Comparison of ENCODE assay signal across 16 cellular contexts in genomic region chr9:127907867-127908659, GRCh38. TPM values are rescaled to one million over a fixed set of nuclear protein-coding genes. Genes with fewer than 3 reads are reported as not detected.
DNase-seq lines count a peak whose midpoint lies in the region; ATAC-seq and TF ChIP-seq lines count a peak whose summit lies in the region.
"Had no signal": no experiment of that assay in that cellular context is flagged by ENCODE, and none has a peak within 500 bp of the region (broad histone marks: within the 10 kb centered on the region; RNA-seq: fewer than 3 reads in every experiment).

No MANE protein-coding gene starts in this region.

- peak overlapping the region; percentile 99 for H3K27ac Mint-ChIP-seq in activated T-cell treated with anti-CD3 and anti-CD28 coated beads, Interleukin-2, amount 50 U/mL, for 24 hours
- H3K27ac Mint-ChIP-seq in activated CD4-positive, alpha-beta memory T cell treated with anti-CD3 and anti-CD28 coated beads, Interleukin-2, amount 10 ng/mL, durations not matched to agents 7 days and 5 days: peak overlapping the region; percentile 100
- peak overlapping the region; percentile 99 to 100 (median 100) for H3K27ac Mint-ChIP-seq in immature natural killer cell

- TF ChIP-seq CTCF in thoracic aorta (IDR thresholded peaks at IDR 0.05) (no peak), coronary artery (IDR thresholded peaks at IDR 0.05) (no peak)

- H3K36me3 ChIP-seq in thoracic aorta: peaks cover 21% of the 10 kb centered on the region

- no peaks in the 10 kb centered on the region for H3K9me3 Mint-ChIP-seq in activated T-cell treated with anti-CD3 and anti-CD28 coated beads, Interleukin-2, amount 50 U/mL, for 24 hours
- H3K9me3 Mint-ChIP-seq in activated T-cell treated with anti-CD3 and anti-CD28 coated beads, Interleukin-2, amount 50 U/mL, for 4 hours: no peaks in the 10 kb centered on the region
- no peaks in the 10 kb centered on the region for H3K9me3 Mint-ChIP-seq in activated CD4-positive, alpha-beta memory T cell treated with anti-CD3 and anti-CD28 coated beads, Interleukin-2, amount 10 ng/mL, durations not matched to agents 7 days and 5 days
- no peaks in the 10 kb centered on the region for H3K9me3 Mint-ChIP-seq in immature natural killer cell

- H3K9me3 ChIP-seq in thoracic aorta: no peaks in the 10 kb centered on the region
- H3K9me3 ChIP-seq: HAP-1 had no signal

- no peak overlapping the region for H3K4me3 Mint-ChIP-seq in activated T-cell treated with anti-CD3 and anti-CD28 coated beads, Interleukin-2, amount 50 U/mL, for 24 hours
- no peak overlapping the region for H3K4me3 Mint-ChIP-seq in activated T-cell treated with anti-CD3 and anti-CD28 coated beads, Interleukin-2, amount 50 U/mL, for 4 hours
- no peak overlapping the region for H3K4me3 Mint-ChIP-seq in activated CD4-positive, alpha-beta memory T cell treated with anti-CD3 and anti-CD28 coated beads, Interleukin-2, amount 10 ng/mL, durations not matched to agents 7 days and 5 days
- no peak overlapping the region for H3K4me3 Mint-ChIP-seq in immature natural killer cell
- H3K4me3 Mint-ChIP-seq: CD14-positive monocyte had no signal

- H3K27me3 Mint-ChIP-seq in activated T-cell treated with anti-CD3 and anti-CD28 coated beads, Interleukin-2, amount 50 U/mL, for 24 hours: no peaks in the 10 kb centered on the region
- no peaks in the 10 kb centered on the region for H3K27me3 Mint-ChIP-seq in activated T-cell treated with anti-CD3 and anti-CD28 coated beads, Interleukin-2, amount 50 U/mL, for 4 hours (ENCODE audit: low read depth)
- no peaks in the 10 kb centered on the region for H3K27me3 Mint-ChIP-seq in activated CD4-positive, alpha-beta memory T cell treated with anti-CD3 and anti-CD28 coated beads, Interleukin-2, amount 10 ng/mL, durations not matched to agents 7 days and 5 days
- H3K27me3 Mint-ChIP-seq in immature natural killer cell (ENCODE audit: low read depth in 3 of 3): peaks cover 19 to 27% (median 27%) of the 10 kb centered on the region in 3 donors

- no peak for DNase-seq in activated T-cell treated with anti-CD3 and anti-CD28 coated beads, Interleukin-2, amount 50 U/mL, for 24 hours
- DNase-seq in activated T-cell treated with anti-CD3 and anti-CD28 coated beads, Interleukin-2, amount 50 U/mL, for 4 hours: no peak
- no peak for DNase-seq in activated CD4-positive, alpha-beta memory T cell treated with anti-CD3 and anti-CD28 coated beads, Interleukin-2, amount 10 ng/mL, durations not matched to agents 7 days and 5 days
- DNase-seq in immature natural killer cell (no peak), thoracic aorta (ENCODE audit: low spot score) (no peak), coronary artery (ENCODE audit: low spot score) (no peak)
- DNase-seq: activated gamma-delta T cell, mammary epithelial cell, NCI-H1436, NCI-H2171 treated with DMSO at 0.1 percent for 48 hours, Right ventricle myocardium superior had no signal

- no peaks in the 10 kb centered on the region for H3K27me3 ChIP-seq in thoracic aorta (replicated peaks; ENCODE audit: insufficient read depth)
- H3K27me3 ChIP-seq: hepatocyte had no signal

- H3K4me3 ChIP-seq in thoracic aorta (no peak overlapping the region), coronary artery (no peak overlapping the region)
- H3K4me3 ChIP-seq: HAP-1, hepatocyte had no signal

- H3K4me1 ChIP-seq in thoracic aorta (ENCODE audit: control insufficient read depth in 1 of 2, low read depth in 2 of 2): peaks cover 40 to 43% of the 10 kb centered on the region in 2 donors

- CTCF ChIA-PET in activated CD4-positive, alpha-beta memory T cell treated with anti-CD3 and anti-CD28 coated beads, Interleukin-2, amount 10 ng/mL, durations not matched to agents 7 days and 5 days (lab: Charles Lee): no interaction called here

- peaks cover 71% of the 10 kb centered on the region for H3K4me1 Mint-ChIP-seq in activated T-cell treated with anti-CD3 and anti-CD28 coated beads, Interleukin-2, amount 50 U/mL, for 24 hours (ENCODE audit: low read depth)
- H3K4me1 Mint-ChIP-seq in activated T-cell treated with anti-CD3 and anti-CD28 coated beads, Interleukin-2, amount 50 U/mL, for 4 hours (ENCODE audit: low read depth): peaks cover 56% of the 10 kb centered on the region
- peaks cover 56% of the 10 kb centered on the region for H3K4me1 Mint-ChIP-seq in activated CD4-positive, alpha-beta memory T cell treated with anti-CD3 and anti-CD28 coated beads, Interleukin-2, amount 10 ng/mL, durations not matched to agents 7 days and 5 days
- peaks cover 44 to 49% of the 10 kb centered on the region in 2 donors for H3K4me1 Mint-ChIP-seq in immature natural killer cell

- POLR2A ChIA-PET in activated CD4-positive, alpha-beta memory T cell treated with anti-CD3 and anti-CD28 coated beads, Interleukin-2, amount 10 ng/mL, durations not matched to agents 7 days and 5 days (lab: Charles Lee): no interaction called here

- peaks cover 63% of the 10 kb centered on the region for H3K36me3 Mint-ChIP-seq in activated T-cell treated with anti-CD3 and anti-CD28 coated beads, Interleukin-2, amount 50 U/mL, for 24 hours (ENCODE audit: low read depth)
- peaks cover 14% of the 10 kb centered on the region for H3K36me3 Mint-ChIP-seq in activated T-cell treated with anti-CD3 and anti-CD28 coated beads, Interleukin-2, amount 50 U/mL, for 4 hours (ENCODE audit: insufficient read depth)
- H3K36me3 Mint-ChIP-seq in activated CD4-positive, alpha-beta memory T cell treated with anti-CD3 and anti-CD28 coated beads, Interleukin-2, amount 10 ng/mL, durations not matched to agents 7 days and 5 days (ENCODE audit: low read depth): peaks cover 42% of the 10 kb centered on the region
- peaks cover 8 to 20% (median 8%) of the 10 kb centered on the region in 3 donors for H3K36me3 Mint-ChIP-seq in immature natural killer cell

- ATAC-seq in activated T-cell treated with anti-CD3 and anti-CD28 coated beads, Interleukin-2, amount 50 U/mL, for 4 hours: no peak
- ATAC-seq in thoracic aorta (ENCODE audit: insufficient number of reproducible peaks, low FRiP score, low read depth) (no peak), HG02938 (IDR thresholded peaks at IDR 0.05; ENCODE audit: unreplicated experiment) (no peak), HG03139 (IDR thresholded peaks at IDR 0.05; ENCODE audit: unreplicated experiment) (no peak)

- peak overlapping the region; percentile 87 to 92 for H3K27ac ChIP-seq in thoracic aorta
- no peak overlapping the region for H3K27ac ChIP-seq in coronary artery
- H3K27ac ChIP-seq: hepatocyte had no signal

RNA-seq across cellular contexts. Expression of gene ST6GALNAC6, which starts 8.7 kb away (rescaled TPM):
- total RNA-seq in activated T-cell treated with anti-CD3 and anti-CD28 coated beads, Interleukin-2, amount 50 U/mL, for 4 hours: 10 to 100 TPM; 25.9 to 31.5 (median 31.0) TPM
- 100 to 1,000 TPM; 141 to 146 TPM for total RNA-seq in activated CD4-positive, alpha-beta memory T cell treated with anti-CD3 and anti-CD28 coated beads, Interleukin-2, amount 10 ng/mL, durations not matched to agents 7 days and 5 days
- polyA plus RNA-seq in immature natural killer cell: 10 to 100 TPM; 84.0 to 97.8 (median 94.1) TPM
- total RNA-seq in thoracic aorta: 100 to 1,000 TPM; 140 to 221 TPM

RNA-seq across cellular contexts. Expression of gene ST6GALNAC4, which starts 8.8 kb away (rescaled TPM):
- 10 to 100 TPM; 22.0 to 25.7 (median 24.7) TPM for total RNA-seq in activated T-cell treated with anti-CD3 and anti-CD28 coated beads, Interleukin-2, amount 50 U/mL, for 4 hours
- total RNA-seq in activated CD4-positive, alpha-beta memory T cell treated with anti-CD3 and anti-CD28 coated beads, Interleukin-2, amount 10 ng/mL, durations not matched to agents 7 days and 5 days: 10 to 100 TPM; 19.4 to 21.5 TPM
- 10 to 100 TPM in 1 of 3 donors, 1 to 10 TPM in 2; 8.7 to 20.1 (median 9.1) TPM for polyA plus RNA-seq in immature natural killer cell
- total RNA-seq in thoracic aorta: 10 to 100 TPM; 45.0 to 61.2 TPM

RNA-seq across cellular contexts. Expression of gene PIP5KL1, which starts 22.5 kb away (rescaled TPM):
- 1 to 10 TPM; 2.3 to 3.5 (median 2.8) TPM for total RNA-seq in activated T-cell treated with anti-CD3 and anti-CD28 coated beads, Interleukin-2, amount 50 U/mL, for 4 hours
- 1 to 10 TPM; 1.5 to 1.9 TPM for total RNA-seq in activated CD4-positive, alpha-beta memory T cell treated with anti-CD3 and anti-CD28 coated beads, Interleukin-2, amount 10 ng/mL, durations not matched to agents 7 days and 5 days
- polyA plus RNA-seq in immature natural killer cell: under 1 TPM in 2 of 3 donors, not detected in 1; 0.14 to 0.18 TPM
- total RNA-seq in thoracic aorta: 1 to 10 TPM; 6.0 to 8.8 TPM

RNA-seq across cellular contexts. Expression of gene DPM2, which starts 29.6 kb away (rescaled TPM):
- total RNA-seq in activated T-cell treated with anti-CD3 and anti-CD28 coated beads, Interleukin-2, amount 50 U/mL, for 4 hours: 10 to 100 TPM; 89.6 to 91.5 (median 89.9) TPM
- 10 to 100 TPM; 48.2 TPM for total RNA-seq in activated CD4-positive, alpha-beta memory T cell treated with anti-CD3 and anti-CD28 coated beads, Interleukin-2, amount 10 ng/mL, durations not matched to agents 7 days and 5 days
- 10 to 100 TPM; 48.0 to 79.7 (median 59.8) TPM for polyA plus RNA-seq in immature natural killer cell
- 10 to 100 TPM; 18.8 to 26.0 TPM for total RNA-seq in thoracic aorta

RNA-seq across cellular contexts. Expression of gene AK1, which starts 30.6 kb away (rescaled TPM):
- total RNA-seq in activated T-cell treated with anti-CD3 and anti-CD28 coated beads, Interleukin-2, amount 50 U/mL, for 4 hours: 1 to 10 TPM; 3.6 to 6.4 (median 5.0) TPM
- total RNA-seq in activated CD4-positive, alpha-beta memory T cell treated with anti-CD3 and anti-CD28 coated beads, Interleukin-2, amount 10 ng/mL, durations not matched to agents 7 days and 5 days: 10 to 100 TPM; 80.9 to 81.9 TPM
- 1 to 10 TPM in 1 of 3 donors, under 1 TPM in 1, not detected in 1; 0.12 to 1.0 TPM for polyA plus RNA-seq in immature natural killer cell
- 10 to 100 TPM; 35.1 to 77.7 TPM for total RNA-seq in thoracic aorta
- polyA plus RNA-seq: CD14-positive monocyte had no signal

Comparison
In these comparisons a context has a peak if more than half of its experiments do, and no peak if none do; other contexts are left out.
1. H3K27ac ChIP-seq: peak in thoracic aorta (2 of 2); none in coronary artery (0 of 2).
2. RNA of gene ST6GALNAC6, which starts 8.7 kb away (total RNA-seq): 140 to 221 TPM in thoracic aorta and 141 to 146 TPM in activated CD4-positive, alpha-beta memory T cell treated with anti-CD3 and anti-CD28 coated beads, Interleukin-2, amount 10 ng/mL, durations not matched to agents 7 days and 5 days; 25.9 to 31.5 TPM in activated T-cell treated with anti-CD3 and anti-CD28 coated beads, Interleukin-2, amount 50 U/mL, for 4 hours; every median in the first group is over 4 times any median in the second.
3. Peak in every context shown above with its lines, with median percentiles within 50 percentile points of each other: H3K27ac Mint-ChIP-seq.